19 cellular contexts compared by ENCODE assay signal in the genomic region with DNA sequence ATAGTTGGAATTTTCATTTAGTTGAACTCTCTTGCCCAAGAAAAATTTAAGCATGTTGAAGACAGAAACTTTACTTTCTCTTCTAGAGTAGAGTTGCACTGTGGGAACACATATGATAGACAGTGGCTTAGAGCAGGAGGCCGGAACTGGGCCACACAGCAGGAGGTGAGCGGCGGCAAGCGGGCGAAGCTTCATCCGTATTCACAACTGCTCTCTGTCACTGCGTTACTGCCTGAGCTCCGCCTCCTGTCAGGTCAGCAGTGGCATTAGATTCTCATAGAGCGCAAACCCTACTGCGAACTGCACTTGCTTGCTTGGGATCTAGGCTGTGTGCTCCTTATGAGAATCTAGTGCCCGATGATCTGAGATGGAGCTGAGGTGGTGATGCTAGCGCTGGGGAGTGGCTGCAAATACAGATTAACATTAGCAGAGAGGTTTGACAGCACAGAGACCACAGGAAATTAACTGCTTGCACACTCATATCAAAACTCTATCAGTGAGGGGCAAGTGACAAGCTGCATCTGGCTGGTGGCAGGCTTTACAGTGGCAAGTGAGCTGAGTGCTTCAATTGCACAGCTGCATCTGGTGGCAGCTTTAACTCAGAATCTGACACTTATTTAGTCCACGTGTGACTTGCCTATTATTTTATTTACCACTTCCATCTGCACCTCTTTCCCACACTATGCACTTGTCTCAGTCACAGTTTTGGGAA.
A peak's percentile ranks its signal among the peaks of the same experiment; 100 is the strongest.
DNase-seq lines count a peak whose midpoint lies in the region; ATAC-seq and TF ChIP-seq lines count a peak whose summit lies in the region.
"Had no signal": no experiment of that assay in that cellular context is flagged by ENCODE, and none has a peak within 500 bp of the region (broad histone marks: within the 10 kb centered on the region; RNA-seq: fewer than 3 reads in every experiment).

No MANE protein-coding gene starts in this region.

- H3K9me3 Mint-ChIP-seq in effector memory CD8-positive, alpha-beta T cell: peaks cover 0 to 3% of the 10 kb centered on the region in 2 donors
- H3K9me3 Mint-ChIP-seq in stimulated activated memory B cell treated with anti-CD40 and anti-IgM and Interleukin-4, amounts not matched to agents 10 μg/mL and 1 μg/mL and 100 μg/mL, for 72 hours: no peaks in the 10 kb centered on the region

- H3K4me1 ChIP-seq in neuronal stem cell (ENCODE audit: control insufficient read depth in 2 of 2, insufficient read depth in 1 of 2, low read depth in 1 of 2, low read length in 2 of 2): peaks cover 12 to 13% of the 10 kb centered on the region in 2 donors

- H2BK15ac ChIP-seq in neuronal stem cell (ENCODE audit: low read length): no peak overlapping the region

- no peak overlapping the region for H4K91ac ChIP-seq in neuronal stem cell (ENCODE audit: low read depth, low read length, poor library complexity)

- no CpG with 5 or more reads among the region's 13 CpGs for WGBS in neuronal stem cell (ENCODE audit: extremely low coverage in 2 of 2, insufficient read length in 2 of 2, insufficient replicate concordance in 1 of 2), 2 donors

- H3K18ac ChIP-seq in neuronal stem cell (ENCODE audit: low read length): no peak overlapping the region

- no peak overlapping the region for H2BK5ac ChIP-seq in neuronal stem cell (ENCODE audit: low read length)

- no peak overlapping the region for H4K8ac ChIP-seq in neuronal stem cell (ENCODE audit: low read depth, low read length)

- H2BK12ac ChIP-seq in neuronal stem cell (ENCODE audit: low read length): no peak overlapping the region

- H3K4me3 Mint-ChIP-seq in effector memory CD8-positive, alpha-beta T cell: peak overlapping the region in 1 of 2 donors; percentile 24
- H3K4me3 Mint-ChIP-seq in stimulated activated memory B cell treated with anti-CD40 and anti-IgM and Interleukin-4, amounts not matched to agents 10 μg/mL and 1 μg/mL and 100 μg/mL, for 72 hours: no peak overlapping the region
- H3K4me3 Mint-ChIP-seq: B cell, HFFc6 had no signal

- H3K4ac ChIP-seq in neuronal stem cell (ENCODE audit: low read length): no peak overlapping the region

- H3K4me3 ChIP-seq in GM12865 (ENCODE audit: low read depth, low read length) (no peak overlapping the region), neuronal stem cell (ENCODE audit: low read length in 2 of 2) (no peak overlapping the region)
- H3K4me3 ChIP-seq: MG63 had no signal

- no peak overlapping the region for H3K14ac ChIP-seq in neuronal stem cell (ENCODE audit: low read length)

- H3K4me1 Mint-ChIP-seq in effector memory CD8-positive, alpha-beta T cell (ENCODE audit: low read depth in 2 of 2): no peaks in the 10 kb centered on the region
- H3K4me1 Mint-ChIP-seq in stimulated activated memory B cell treated with anti-CD40 and anti-IgM and Interleukin-4, amounts not matched to agents 10 μg/mL and 1 μg/mL and 100 μg/mL, for 72 hours: no peaks in the 10 kb centered on the region
- H3K4me1 Mint-ChIP-seq: B cell had no signal

- H3K27ac ChIP-seq in neuronal stem cell (replicated peaks; ENCODE audit: low read length): no peak overlapping the region

- peaks cover 0 to 4% of the 10 kb centered on the region in 2 donors for H3K9me3 ChIP-seq in neuronal stem cell (replicated peaks in 1 of 2; ENCODE audit: control insufficient read depth in 2 of 2, insufficient read depth in 1 of 2, low read depth in 1 of 2, low read length in 2 of 2)
- H3K9me3 ChIP-seq: MG63, SK-N-SH had no signal

- no peaks in the 10 kb centered on the region for H3K79me1 ChIP-seq in neuronal stem cell (ENCODE audit: low read depth, low read length)

- H3K27ac Mint-ChIP-seq in effector memory CD8-positive, alpha-beta T cell: peak overlapping the region; percentile 23 to 26
- H3K27ac Mint-ChIP-seq in stimulated activated memory B cell treated with anti-CD40 and anti-IgM and Interleukin-4, amounts not matched to agents 10 μg/mL and 1 μg/mL and 100 μg/mL, for 72 hours: no peak overlapping the region
- H3K27ac Mint-ChIP-seq: B cell, HFFc6 had no signal

- no peak overlapping the region for H3K4me2 ChIP-seq in neuronal stem cell (ENCODE audit: insufficient read depth, low read length, poor library complexity, severe bottlenecking)
- H3K4me2 ChIP-seq: SK-N-SH had no signal

- H3K9ac ChIP-seq in neuronal stem cell (ENCODE audit: low read depth, low read length, poor library complexity): no peak overlapping the region
- H3K9ac ChIP-seq: SK-N-SH had no signal

- ATAC-seq in HG03354 (IDR thresholded peaks at IDR 0.05; ENCODE audit: poor library complexity, severe bottlenecking, unreplicated experiment) (peak; percentile 35), HG02970 (IDR thresholded peaks at IDR 0.05; ENCODE audit: low FRiP score, unreplicated experiment) (no peak)
- peak; percentile 72 for ATAC-seq in effector memory CD8-positive, alpha-beta T cell (replicated peaks)
- ATAC-seq in stimulated activated memory B cell treated with anti-CD40 and anti-IgM and Interleukin-4, amounts not matched to agents 10 μg/mL and 1 μg/mL and 100 μg/mL, for 72 hours: no peak

- no peak for TF ChIP-seq CTCF in GM12865 (IDR thresholded peaks at IDR 0.05; ENCODE audit: insufficient read depth, low read depth, low read length, missing control alignments)

- no peaks in the 10 kb centered on the region for H3K36me3 Mint-ChIP-seq in effector memory CD8-positive, alpha-beta T cell (ENCODE audit: insufficient read depth)
- H3K36me3 Mint-ChIP-seq in stimulated activated memory B cell treated with anti-CD40 and anti-IgM and Interleukin-4, amounts not matched to agents 10 μg/mL and 1 μg/mL and 100 μg/mL, for 72 hours: no peaks in the 10 kb centered on the region

- no peak overlapping the region for H2AK5ac ChIP-seq in neuronal stem cell (ENCODE audit: low read depth, low read length)

- no peaks in the 10 kb centered on the region for H3K27me3 ChIP-seq in neuronal stem cell (ENCODE audit: control insufficient read depth in 3 of 3, insufficient read depth in 3 of 3, low read depth in 1 of 3, low read length in 3 of 3)
- H3K27me3 ChIP-seq: MG63 had no signal

- no peaks in the 10 kb centered on the region for H3K27me3 Mint-ChIP-seq in effector memory CD8-positive, alpha-beta T cell
- no peaks in the 10 kb centered on the region for H3K27me3 Mint-ChIP-seq in stimulated activated memory B cell treated with anti-CD40 and anti-IgM and Interleukin-4, amounts not matched to agents 10 μg/mL and 1 μg/mL and 100 μg/mL, for 72 hours
- H3K27me3 Mint-ChIP-seq: B cell had no signal

- peaks cover 0 to 7% of the 10 kb centered on the region in 2 donors for H3K36me3 ChIP-seq in neuronal stem cell (replicated peaks in 1 of 2; ENCODE audit: control insufficient read depth in 2 of 2, insufficient read depth in 2 of 2, low read length in 2 of 2)
- H3K36me3 ChIP-seq: MG63 had no signal

- H3K23ac ChIP-seq in neuronal stem cell (ENCODE audit: low read depth, low read length, poor library complexity): no peak overlapping the region

- no peak overlapping the region for H2AFZ ChIP-seq in neuronal stem cell (ENCODE audit: low read length)

- no peak overlapping the region for H2BK120ac ChIP-seq in neuronal stem cell (ENCODE audit: low read depth, low read length)

- DNase-seq in GM12865 (ENCODE audit: low read depth): peak; percentile 70
- DNase-seq in effector memory CD8-positive, alpha-beta T cell: no peak
- peak; percentile 5 for DNase-seq in neuronal stem cell (ENCODE audit: low spot score)
- DNase-seq in cortex of kidney (lab: John Stamatoyannopoulos, UW): no peak
- DNase-seq: DMS 273 treated with DMSO at 0.1 percent for 48 hours, GDM1, HFFc6, Kasumi-1, MG63, NCI-H1048, NCI-H1436, NCI-H2081 treated with DMSO at 0.1 percent for 48 hours, NCI-H748 treated with DMSO at 0.1 percent for 48 hours, SHP77 treated with DMSO at 0.1 percent for 48 hours, SK-N-SH had no signal

Comparison
In these comparisons a context has a peak if more than half of its experiments do, and no peak if none do; other contexts are left out.
1. DNase-seq: peak in GM12865 (single experiment) and neuronal stem cell (single experiment); none in effector memory CD8-positive, alpha-beta T cell (0 of 3) and cortex of kidney (single experiment).
2. ATAC-seq: peak in HG03354 (single experiment) and effector memory CD8-positive, alpha-beta T cell (single experiment); none in HG02970 (single experiment) and stimulated activated memory B cell treated with anti-CD40 and anti-IgM and Interleukin-4, amounts not matched to agents 10 μg/mL and 1 μg/mL and 100 μg/mL, for 72 hours (single experiment).